In genomic region chr3:141414800-141415462, GRCh38 we compare ENCODE assay signal across 10 cellular contexts. TPM values are rescaled to one million over a fixed set of nuclear protein-coding genes. Genes with fewer than 3 reads are reported as not detected.
DNase-seq lines count a peak whose midpoint lies in the region; ATAC-seq and TF ChIP-seq lines count a peak whose summit lies in the region.
"Had no signal": no experiment of that assay in that cellular context is flagged by ENCODE, and none has a peak within 500 bp of the region (broad histone marks: within the 10 kb centered on the region; RNA-seq: fewer than 3 reads in every experiment).

No MANE protein-coding gene starts in this region.

- peaks cover 89% of the 10 kb centered on the region for H3K4me1 Mint-ChIP-seq in CD8-positive, alpha-beta T cell (ENCODE audit: low read depth)
- H3K4me1 Mint-ChIP-seq in central memory CD8-positive, alpha-beta T cell: peaks cover 88% of the 10 kb centered on the region
- peaks cover 58% of the 10 kb centered on the region for H3K4me1 Mint-ChIP-seq in nephron

- no peak for ATAC-seq in CD8-positive, alpha-beta T cell
- ATAC-seq in PC-3: no peak
- ATAC-seq in central memory CD8-positive, alpha-beta T cell (replicated peaks; ENCODE audit: extremely low read depth, poor library complexity, severe bottlenecking): no peak

- H3K79me2 ChIP-seq in PC-3 (ENCODE audit: low read length) (no peaks in the 10 kb centered on the region), PC-9 (ENCODE audit: low read depth) (no peaks in the 10 kb centered on the region)

- H3K9me2 ChIP-seq in PC-3 (replicated peaks; ENCODE audit: low read length): no peaks in the 10 kb centered on the region
- H3K9me2 ChIP-seq in PC-9 (ENCODE audit: insufficient read depth): no peaks in the 10 kb centered on the region

- peak overlapping the region; percentile 0 for H3K4me3 Mint-ChIP-seq in CD8-positive, alpha-beta T cell
- peak overlapping the region; percentile 78 for H3K4me3 Mint-ChIP-seq in central memory CD8-positive, alpha-beta T cell
- no peak overlapping the region for H3K4me3 Mint-ChIP-seq in nephron

- H3K4me3 ChIP-seq in CD8-positive, alpha-beta T cell (ENCODE audit: low read depth, low read length): no peak overlapping the region
- no peak overlapping the region for H3K4me3 ChIP-seq in PC-3 (ENCODE audit: low read length)
- H3K4me3 ChIP-seq in PC-9: no peak overlapping the region
- H3K4me3 ChIP-seq in HAP-1: no peak overlapping the region

- DNase-seq in CD8-positive, alpha-beta T cell: no peak
- DNase-seq in PC-3 (peak; percentile 41), PC-9 (no peak), HPDE6-E6E7 (ENCODE audit: extremely low spot score) (no peak), NCI-H1694 (lab: John Stamatoyannopoulos, UW) (no peak), HAP-1 (ENCODE audit: low spot score in 2 of 2) (no peak)
- DNase-seq in central memory CD8-positive, alpha-beta T cell (ENCODE audit: low spot score in 2 of 2): no peak
- DNase-seq: DND-41, NCI-H510A had no signal

- no TSS peak for BruUV-seq in PC-3 (replicated peaks; lab: Mats Ljungman, UMichigan)
- no TSS peak for BruUV-seq in PC-9 (replicated peaks; lab: Mats Ljungman, UMichigan)

- POLR2A ChIA-PET in CD8-positive, alpha-beta T cell (lab: Charles Lee): interaction anchor here (0.7 to 4.7 kb wide), 3 partner anchors 12 to 103 kb away, joined by 3 to 72 read pairs (median 12); no protein-coding TSS in a partner anchor
- POLR2A ChIA-PET in PC-3 (lab: Charles Lee; ENCODE audit: unreplicated experiment) (no interaction called here), PC-9 (lab: Charles Lee; ENCODE audit: unreplicated experiment) (no interaction called here)

- H3K27me3 ChIP-seq in CD8-positive, alpha-beta T cell (ENCODE audit: insufficient read depth, low read length): no peaks in the 10 kb centered on the region
- H3K27me3 ChIP-seq in PC-3 (ENCODE audit: low read length): no peaks in the 10 kb centered on the region
- H3K27me3 ChIP-seq in PC-9 (ENCODE audit: insufficient read depth, low read depth): no peaks in the 10 kb centered on the region
- H3K27me3 ChIP-seq in HAP-1 (ENCODE audit: low read depth): no peaks in the 10 kb centered on the region

- peaks cover 70% of the 10 kb centered on the region for H3K4me1 ChIP-seq in CD8-positive, alpha-beta T cell (ENCODE audit: insufficient read depth, low read length)
- H3K4me1 ChIP-seq in PC-3 (ENCODE audit: insufficient read depth, low read length) (peaks cover 45% of the 10 kb centered on the region), PC-9 (replicated peaks; ENCODE audit: insufficient read depth) (peaks cover 30% of the 10 kb centered on the region), HAP-1 (peaks cover 17% of the 10 kb centered on the region)

- H3K36me3 ChIP-seq in CD8-positive, alpha-beta T cell (ENCODE audit: insufficient read depth, low read length): peaks cover 10% of the 10 kb centered on the region
- H3K36me3 ChIP-seq in PC-3 (ENCODE audit: low read depth, low read length) (peaks cover 12% of the 10 kb centered on the region), PC-9 (ENCODE audit: low read depth) (no peaks in the 10 kb centered on the region), HAP-1 (replicated peaks) (no peaks in the 10 kb centered on the region; the same call in 1 of the 2 replicates)

- in situ Hi-C loops in HAP-1 (cut with MboI; ENCODE audit: low sequenced_read_pairs): no loop called here

- H3K9me3 ChIP-seq in CD8-positive, alpha-beta T cell (ENCODE audit: low read length): no peaks in the 10 kb centered on the region
- H3K9me3 ChIP-seq in PC-3 (ENCODE audit: low read length): no peaks in the 10 kb centered on the region
- no peaks in the 10 kb centered on the region for H3K9me3 ChIP-seq in PC-9 (ENCODE audit: insufficient read depth, low read depth)
- no peaks in the 10 kb centered on the region for H3K9me3 ChIP-seq in HAP-1

- peak overlapping the region; percentile 99 for H3K27ac Mint-ChIP-seq in CD8-positive, alpha-beta T cell
- peak overlapping the region; percentile 96 for H3K27ac Mint-ChIP-seq in central memory CD8-positive, alpha-beta T cell (ENCODE audit: low read depth)
- peak overlapping the region; percentile 72 to 99 (median 90) for H3K27ac Mint-ChIP-seq in nephron

- CTCF ChIA-PET in CD8-positive, alpha-beta T cell (lab: Charles Lee): interaction anchor here (0.6 to 0.8 kb wide), 2 partner anchors 12 to 40 kb away, joined by 3 read pairs; no protein-coding TSS in a partner anchor
- CTCF ChIA-PET in PC-3 (lab: Charles Lee) (no interaction called here), PC-9 (lab: Charles Lee) (no interaction called here)

- peaks cover 55% of the 10 kb centered on the region for H3K36me3 Mint-ChIP-seq in CD8-positive, alpha-beta T cell
- peaks cover 37% of the 10 kb centered on the region for H3K36me3 Mint-ChIP-seq in central memory CD8-positive, alpha-beta T cell (ENCODE audit: insufficient read depth)
- peaks cover 59% of the 10 kb centered on the region for H3K36me3 Mint-ChIP-seq in nephron (ENCODE audit: low read depth)

- H3K4me2 ChIP-seq in PC-3 (ENCODE audit: low read length) (no peak overlapping the region), PC-9 (no peak overlapping the region)

- H2AFZ ChIP-seq in PC-3 (ENCODE audit: low read length): no peak overlapping the region
- H2AFZ ChIP-seq in PC-9: no peak overlapping the region

- no peak overlapping the region for H3K27ac ChIP-seq in CD8-positive, alpha-beta T cell (ENCODE audit: low read depth, low read length)
- H3K27ac ChIP-seq in PC-3 (ENCODE audit: low read length): peak overlapping the region; percentile 88
- no peak overlapping the region for H3K27ac ChIP-seq in PC-9

- intact Hi-C loops in CD8-positive, alpha-beta T cell (cut with DNase I, micrococcal nuclease): loop anchor here in 1 of 2 experiments (2.0 kb wide), 2 partner anchors 14 to 26 kb away; no protein-coding TSS in a partner anchor
- intact Hi-C loops in PC-3 (cut with micrococcal nuclease) (no loop called here), PC-9 (cut with micrococcal nuclease; ENCODE audit: unreplicated experiment) (no loop called here)

- H4K20me1 ChIP-seq in PC-3 (ENCODE audit: low read length): no peaks in the 10 kb centered on the region
- H4K20me1 ChIP-seq in PC-9 (ENCODE audit: insufficient read depth): no peaks in the 10 kb centered on the region

- H3F3A ChIP-seq in PC-3 (ENCODE audit: low read length, unreplicated experiment) (no peaks in the 10 kb centered on the region), PC-9 (ENCODE audit: insufficient read depth, low read depth) (peaks cover 9% of the 10 kb centered on the region; the same call in 1 of the 2 replicates)

- no peaks in the 10 kb centered on the region for H3K9me3 Mint-ChIP-seq in CD8-positive, alpha-beta T cell
- no peaks in the 10 kb centered on the region for H3K9me3 Mint-ChIP-seq in central memory CD8-positive, alpha-beta T cell
- no peaks in the 10 kb centered on the region for H3K9me3 Mint-ChIP-seq in nephron

- TF ChIP-seq CTCF in CD8-positive, alpha-beta T cell (IDR thresholded peaks at IDR 0.05): no peak
- TF ChIP-seq CTCF in PC-3 (conservative IDR thresholded peaks at IDR 0.05; ENCODE audit: low read depth, low read length) (no peak), nephron (IDR thresholded peaks at IDR 0.05; ENCODE audit: unreplicated experiment in 3 of 3) (no peak), PC-9 (conservative IDR thresholded peaks at IDR 0.05) (no peak)

- H3K27me3 Mint-ChIP-seq in CD8-positive, alpha-beta T cell (ENCODE audit: low read depth): no peaks in the 10 kb centered on the region
- H3K27me3 Mint-ChIP-seq in central memory CD8-positive, alpha-beta T cell: no peaks in the 10 kb centered on the region
- no peaks in the 10 kb centered on the region for H3K27me3 Mint-ChIP-seq in nephron (ENCODE audit: low read depth)

- H3K9ac ChIP-seq in PC-3 (ENCODE audit: low read length): peak overlapping the region; percentile 68

RNA-seq across cellular contexts. Expression of gene ZBTB38, which starts 46.6 kb away (rescaled TPM):
- 10 to 100 TPM; 22.7 to 24.3 TPM for total RNA-seq in CD8-positive, alpha-beta T cell
- total RNA-seq in PC-3 (2014; rRNA removed): 17.0 and 19.6 TPM in 2 replicates
- total RNA-seq in PC-9 (2021): 18.5 and 21.8 TPM in 2 replicates

Comparison
In these comparisons a context has a peak if more than half of its experiments do, and no peak if none do; other contexts are left out.
1. H3K4me3 Mint-ChIP-seq: peak in CD8-positive, alpha-beta T cell (single experiment) and central memory CD8-positive, alpha-beta T cell (single experiment); none in nephron (0 of 3).
2. Peak in every context shown above with its lines, with median percentiles within 50 percentile points of each other: H3K27ac Mint-ChIP-seq.